In the genomic region with DNA sequence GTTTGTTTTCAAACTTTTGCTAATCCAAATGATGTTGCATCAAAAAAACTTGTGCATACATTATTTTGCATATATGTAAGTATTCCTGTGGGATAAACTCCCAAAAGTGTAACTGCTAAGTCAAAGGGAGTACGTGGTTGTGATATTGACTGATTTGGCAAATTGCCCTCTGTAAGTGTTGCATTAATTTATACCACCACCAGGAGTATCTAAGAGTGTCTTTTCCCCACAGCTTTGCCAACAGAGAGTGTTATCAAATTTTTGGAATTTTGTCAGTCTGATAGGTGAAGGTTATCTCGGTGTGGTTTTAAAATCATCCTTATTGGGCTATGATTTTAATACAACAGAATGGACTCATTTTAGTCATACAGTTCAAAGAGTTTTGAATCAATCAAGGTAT, we compare ENCODE assay signal across 13 cellular contexts. TPM values are rescaled to one million over a fixed set of nuclear protein-coding genes. Genes with fewer than 3 reads are reported as not detected.
DNase-seq lines count a peak whose midpoint lies in the region.
"Had no signal": no experiment of that assay in that cellular context is flagged by ENCODE, and none has a peak within 500 bp of the region (broad histone marks: within the 10 kb centered on the region; RNA-seq: fewer than 3 reads in every experiment).

No MANE protein-coding gene starts in this region.

- no peak overlapping the region for H2BK12ac ChIP-seq in mesenchymal stem cell (ENCODE audit: low read length in 2 of 2)

- H3K27ac Mint-ChIP-seq in activated naive CD4-positive, alpha-beta T cell treated with anti-CD3 and anti-CD28 coated beads, Interleukin-2, amount 10 ng/mL, durations not matched to agents 7 days and 5 days: no peak overlapping the region
- H3K27ac Mint-ChIP-seq: activated CD8-positive, alpha-beta T cell treated with anti-CD3 and anti-CD28 coated beads, Interleukin-2, amount 10 ng/mL, durations not matched to agents 7 days and 5 days had no signal

- H3K27me3 Mint-ChIP-seq in activated naive CD4-positive, alpha-beta T cell treated with anti-CD3 and anti-CD28 coated beads, Interleukin-2, amount 10 ng/mL, durations not matched to agents 7 days and 5 days: peaks cover 60% of the 10 kb centered on the region

- H2BK15ac ChIP-seq in mesenchymal stem cell (ENCODE audit: low read depth, poor library complexity, severe bottlenecking): no peak overlapping the region

- no peak overlapping the region for H4K91ac ChIP-seq in mesenchymal stem cell (ENCODE audit: low read length)

- no peak overlapping the region for H3K4me3 Mint-ChIP-seq in activated naive CD4-positive, alpha-beta T cell treated with anti-CD3 and anti-CD28 coated beads, Interleukin-2, amount 10 ng/mL, durations not matched to agents 7 days and 5 days
- H3K4me3 Mint-ChIP-seq: activated CD8-positive, alpha-beta T cell treated with anti-CD3 and anti-CD28 coated beads, Interleukin-2, amount 10 ng/mL, durations not matched to agents 7 days and 5 days had no signal

- H3K27me3 ChIP-seq in mesenchymal stem cell (ENCODE audit: control insufficient read depth in 1 of 2, insufficient read depth in 1 of 2, low read length in 2 of 2) (peaks cover 23 to 48% of the 10 kb centered on the region in 2 experiments), MG63 (peaks cover 10% of the 10 kb centered on the region)
- H3K27me3 ChIP-seq: upper lobe of left lung had no signal

- H4K8ac ChIP-seq in mesenchymal stem cell (ENCODE audit: low read length): no peak overlapping the region

- H3K27ac ChIP-seq in mesenchymal stem cell (ENCODE audit: low read length, poor library complexity, severe bottlenecking): no peak overlapping the region
- H3K27ac ChIP-seq: adrenal gland, psoas muscle, SJSA1, upper lobe of left lung had no signal

- H2BK5ac ChIP-seq in mesenchymal stem cell (ENCODE audit: low read depth, low read length, poor library complexity, severe bottlenecking): no peak overlapping the region

- H3K9me3 ChIP-seq in mesenchymal stem cell (ENCODE audit: control insufficient read depth, low read length) (no peaks in the 10 kb centered on the region), MG63 (no peaks in the 10 kb centered on the region)
- H3K9me3 ChIP-seq: adrenal gland, SJSA1, upper lobe of left lung had no signal

- no peak overlapping the region for H2AK5ac ChIP-seq in mesenchymal stem cell (ENCODE audit: low read length, severe bottlenecking)

- H3K14ac ChIP-seq in mesenchymal stem cell (ENCODE audit: low read length in 2 of 2): no peak overlapping the region

- H3K4me2 ChIP-seq in mesenchymal stem cell (ENCODE audit: low read length, poor library complexity, severe bottlenecking): no peak overlapping the region

- no peak overlapping the region for H2BK120ac ChIP-seq in mesenchymal stem cell (ENCODE audit: low read depth, low read length)

- no peaks in the 10 kb centered on the region for H3K9me3 Mint-ChIP-seq in activated naive CD4-positive, alpha-beta T cell treated with anti-CD3 and anti-CD28 coated beads, Interleukin-2, amount 10 ng/mL, durations not matched to agents 7 days and 5 days

- H3K4me1 ChIP-seq in mesenchymal stem cell (ENCODE audit: control insufficient read depth, insufficient read depth, low read depth, low read length): peaks cover 1% of the 10 kb centered on the region
- H3K4me1 ChIP-seq: adrenal gland, psoas muscle, upper lobe of left lung had no signal

- H3K79me1 ChIP-seq in mesenchymal stem cell (replicated peaks; ENCODE audit: low read length, poor library complexity, severe bottlenecking): no peaks in the 10 kb centered on the region

- H3K18ac ChIP-seq in mesenchymal stem cell (ENCODE audit: low read depth in 1 of 2, low read length in 2 of 2): no peak overlapping the region

- H3K4me3 ChIP-seq in mesenchymal stem cell (ENCODE audit: insufficient read depth in 1 of 2, low read depth in 1 of 2, low read length in 2 of 2) (no peak overlapping the region), MG63 (no peak overlapping the region)
- H3K4me3 ChIP-seq: adrenal gland, psoas muscle, SJSA1, upper lobe of left lung had no signal

- H3K36me3 ChIP-seq in mesenchymal stem cell (ENCODE audit: control insufficient read depth in 1 of 2, insufficient read depth in 2 of 2, low read depth in 1 of 2, low read length in 2 of 2) (no peaks in the 10 kb centered on the region), MG63 (no peaks in the 10 kb centered on the region)
- H3K36me3 ChIP-seq: adrenal gland, SJSA1, upper lobe of left lung had no signal

- no peak overlapping the region for H3K4ac ChIP-seq in mesenchymal stem cell (ENCODE audit: low read depth in 1 of 2, low read length in 2 of 2)

- H3K23ac ChIP-seq in mesenchymal stem cell (ENCODE audit: low read length in 2 of 2): no peak overlapping the region

- H2AFZ ChIP-seq in mesenchymal stem cell (ENCODE audit: low read depth, low read length): no peak overlapping the region

- peaks cover under 1% of the 10 kb centered on the region for H3K4me1 Mint-ChIP-seq in activated naive CD4-positive, alpha-beta T cell treated with anti-CD3 and anti-CD28 coated beads, Interleukin-2, amount 10 ng/mL, durations not matched to agents 7 days and 5 days

- DNase-seq in NCI-H1436 (lab: John Stamatoyannopoulos, UW): peak; percentile 11
- no peak for DNase-seq in NCI-H1436 treated with DMSO at 0.1 percent for 48 hours (lab: John Stamatoyannopoulos, UW)
- peak; percentile 47 to 57 for DNase-seq in Kasumi-1 (lab: John Stamatoyannopoulos, UW)
- DNase-seq in amniotic epithelial cell (ENCODE audit: low read depth): peak; percentile 9
- peak; percentile 26 for DNase-seq in mesenchymal stem cell
- no peak for DNase-seq in MG63
- no peak for DNase-seq in middle frontal gyrus (ENCODE audit: extremely low spot score, low spot score)
- no peak for DNase-seq in activated naive CD4-positive, alpha-beta T cell treated with anti-CD3 and anti-CD28 coated beads, Interleukin-2, amount 10 ng/mL, durations not matched to agents 7 days and 5 days
- DNase-seq: activated CD8-positive, alpha-beta T cell treated with anti-CD3 and anti-CD28 coated beads, Interleukin-2, amount 10 ng/mL, durations not matched to agents 7 days and 5 days; adrenal gland; psoas muscle; upper lobe of left lung had no signal

- H3K9ac ChIP-seq in mesenchymal stem cell (ENCODE audit: low read length): no peak overlapping the region

- no peaks in the 10 kb centered on the region for H3K36me3 Mint-ChIP-seq in activated naive CD4-positive, alpha-beta T cell treated with anti-CD3 and anti-CD28 coated beads, Interleukin-2, amount 10 ng/mL, durations not matched to agents 7 days and 5 days

- CTCF ChIA-PET in activated naive CD4-positive, alpha-beta T cell treated with anti-CD3 and anti-CD28 coated beads, Interleukin-2, amount 10 ng/mL, durations not matched to agents 7 days and 5 days (lab: Charles Lee): interaction anchor here (1.0 kb wide), 1 partner anchor 14 kb away, joined by 5 read pairs; no protein-coding TSS in a partner anchor

- WGBS in mesenchymal stem cell: no CpG with 5 or more reads among the region's 2 CpGs

RNA-seq across cellular contexts. Expression of a gene that starts 30.1 kb away (rescaled TPM):
- 64.4 TPM for polyA plus RNA-seq in mesenchymal stem cell (2013, experiment 1 of 2)
- 59.8 TPM for polyA plus RNA-seq in mesenchymal stem cell (2013, experiment 2 of 2)
- total RNA-seq in MG63 (2014; rRNA removed; shearing (Covaris generic); ENCODE audit: low replicate concordance): 180 and 241 TPM in 2 replicates

Comparison
In these comparisons a context has a peak if more than half of its experiments do, and no peak if none do; other contexts are left out.
1. DNase-seq: peak in NCI-H1436 (single experiment), Kasumi-1 (2 of 2), amniotic epithelial cell (single experiment) and mesenchymal stem cell (single experiment); none in NCI-H1436 treated with DMSO at 0.1 percent for 48 hours (single experiment), MG63 (single experiment), middle frontal gyrus (single experiment) and activated naive CD4-positive, alpha-beta T cell treated with anti-CD3 and anti-CD28 coated beads, Interleukin-2, amount 10 ng/mL, durations not matched to agents 7 days and 5 days (single experiment).